2 cellular contexts compared by ENCODE assay signal in genomic region chr15:44770715-44771114, GRCh38. TPM values are rescaled to one million over a fixed set of nuclear protein-coding genes. Genes with fewer than 3 reads are reported as not detected.
"Had no signal": no experiment of that assay in that cellular context is flagged by ENCODE, and none has a peak within 500 bp of the region (broad histone marks: within the 10 kb centered on the region; RNA-seq: fewer than 3 reads in every experiment).

No MANE protein-coding gene starts in this region.

RNA-seq across cellular contexts. Expression of gene PATL2, which starts 59.6 kb away (rescaled TPM):
- total RNA-seq: GM23248, GM23338 had no signal
